Comparison of ENCODE assay signal across 8 cellular contexts in the genomic region with DNA sequence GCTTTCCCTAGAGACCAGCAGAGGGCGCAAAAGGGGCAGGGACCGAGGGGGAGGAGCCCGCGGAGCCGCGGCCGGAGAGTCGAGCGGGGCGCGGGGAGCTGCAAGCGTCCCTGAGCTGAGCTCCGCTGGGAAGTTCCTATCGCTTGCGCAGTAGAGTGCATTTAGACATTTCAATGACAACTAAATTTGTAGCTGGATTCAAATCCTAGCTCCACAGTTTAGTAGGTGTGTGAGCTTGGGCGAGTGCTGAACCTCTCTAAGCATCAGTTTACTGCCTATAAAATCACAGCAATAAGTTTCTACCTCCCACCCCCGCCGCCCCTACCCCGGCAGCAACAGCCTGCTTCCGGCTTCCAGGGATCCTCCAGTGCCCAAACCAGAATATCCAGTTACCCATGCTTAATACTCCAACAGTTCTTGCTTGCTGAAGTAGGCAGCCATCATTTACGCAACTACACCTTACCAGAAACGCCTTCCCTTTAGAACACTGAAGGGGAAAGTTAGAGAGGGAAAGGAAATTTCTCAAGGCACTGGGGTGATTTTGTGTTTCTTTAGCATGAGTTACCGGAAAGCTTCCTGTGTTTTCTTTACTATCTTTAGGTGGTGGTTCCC. TPM values are rescaled to one million over a fixed set of nuclear protein-coding genes. Genes with fewer than 3 reads are reported as not detected.
DNase-seq lines count a peak whose midpoint lies in the region; ATAC-seq and TF ChIP-seq lines count a peak whose summit lies in the region.

No MANE protein-coding gene starts in this region.

- H3K4me3 ChIP-seq in epithelial cell of proximal tubule (ENCODE audit: low read depth, low read length): peak overlapping the region; percentile 43
- H3K4me3 ChIP-seq in mucosa of rectum (ENCODE audit: low read length in 2 of 2): peak overlapping the region; percentile 41 to 70

- ATAC-seq in GM21515 (IDR thresholded peaks at IDR 0.05; ENCODE audit: unreplicated experiment): peak; percentile 93

- no peaks in the 10 kb centered on the region for H3K36me3 ChIP-seq in mucosa of rectum (ENCODE audit: control insufficient read depth in 2 of 2, insufficient read depth in 2 of 2, low read length in 2 of 2)

- H3K4me1 ChIP-seq in mucosa of rectum (ENCODE audit: control insufficient read depth in 2 of 2, insufficient read depth in 2 of 2, low read length in 2 of 2): peaks cover 13 to 17% of the 10 kb centered on the region in 2 donors

- DNase-seq in CMK (ENCODE audit: low read depth): peak; percentile 63
- DNase-seq in HuH-7 (ENCODE audit: low spot score): peak; percentile 88
- DNase-seq in OCI-M1 (lab: John Stamatoyannopoulos, UW): peak; percentile 86
- peak; percentile 72 for DNase-seq in activated T-cell treated with anti-CD3 and anti-CD28 coated beads for 4 hours
- no peak for DNase-seq in epithelial cell of proximal tubule (ENCODE audit: low read depth)
- peak; percentile 61 for DNase-seq in stimulated activated CD8-positive, alpha-beta memory T cell treated with anti-CD3 and anti-CD28 coated beads, Interleukin-4, amount 100 ng/mL, for 24 hours (ENCODE audit: low read depth)

- peak overlapping the region in 1 of 2 donors; percentile 34 for H3K9ac ChIP-seq in mucosa of rectum (ENCODE audit: low read depth in 1 of 2, low read length in 2 of 2)

- peak overlapping the region; percentile 56 to 69 for H3K27ac ChIP-seq in mucosa of rectum (ENCODE audit: low read depth in 2 of 2, low read length in 2 of 2)

- peak; percentile 95 for TF ChIP-seq CTCF in epithelial cell of proximal tubule (conservative IDR thresholded peaks at IDR 0.05; ENCODE audit: low read depth, low read length)

- H3K27me3 ChIP-seq in mucosa of rectum (ENCODE audit: control insufficient read depth in 2 of 2, insufficient read depth in 2 of 2, low read length in 2 of 2): no peaks in the 10 kb centered on the region

- H3K9me3 ChIP-seq in mucosa of rectum (ENCODE audit: control insufficient read depth in 2 of 2, low read length in 2 of 2): no peaks in the 10 kb centered on the region

RNA-seq across cellular contexts. Expression of a gene that starts 9.1 kb away (rescaled TPM):
- total RNA-seq in epithelial cell of proximal tubule: under 0.01 and 0.12 TPM in 2 replicates
